1 cellular context compared by ENCODE assay signal in the genomic region with DNA sequence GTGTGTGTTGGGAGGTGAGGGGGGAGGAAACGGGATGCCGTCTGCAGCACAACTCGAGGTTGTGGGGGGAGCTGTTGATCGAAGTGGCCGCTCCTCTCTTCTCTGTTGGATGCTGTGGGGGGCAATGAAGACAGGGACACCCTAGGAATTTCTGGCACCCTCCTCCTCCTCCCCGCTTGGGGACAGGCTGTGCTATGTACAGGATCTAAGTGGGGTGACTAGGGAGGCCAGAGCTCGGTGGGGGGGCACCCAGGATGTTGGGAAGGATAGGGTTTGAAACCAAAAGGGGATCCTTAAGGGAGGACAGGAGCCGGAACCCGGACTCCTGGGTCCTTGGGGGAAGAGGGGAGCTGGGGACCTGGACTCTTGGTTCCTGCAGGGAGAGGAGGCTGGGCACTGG.
TF ChIP-seq lines count a peak whose summit lies in the region.

No MANE protein-coding gene starts in this region.

TF ChIP-seq in HepG2, 621 proteins besides CTCF, POLR2A, EP300 and RAD21:
- TF ChIP-seq SYNCRIP (IDR thresholded peaks at IDR 0.05; ENCODE audit: insufficient read depth, low read depth, low read length) = no peak
- TF ChIP-seq ZNF713 (CRISPR knock-in tag; IDR thresholded peaks at IDR 0.05) = no peak
- no peak for TF ChIP-seq BRD4 (CRISPR knock-in tag; IDR thresholded peaks at IDR 0.05)
- TF ChIP-seq ZNF296 (CRISPR knock-in tag; conservative IDR thresholded peaks at IDR 0.05) = no peak
- TF ChIP-seq, protein P1, sequence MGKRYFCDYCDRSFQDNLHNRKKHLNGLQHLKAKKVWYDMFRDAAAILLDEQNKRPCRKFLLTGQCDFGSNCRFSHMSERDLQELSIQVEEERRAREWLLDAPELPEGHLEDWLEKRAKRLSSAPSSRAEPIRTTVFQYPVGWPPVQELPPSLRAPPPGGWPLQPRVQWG (CRISPR knock-in tag; IDR thresholded peaks at IDR 0.05; ENCODE audit: borderline replicate concordance, low read depth) = no peak
- TF ChIP-seq, protein P2, sequence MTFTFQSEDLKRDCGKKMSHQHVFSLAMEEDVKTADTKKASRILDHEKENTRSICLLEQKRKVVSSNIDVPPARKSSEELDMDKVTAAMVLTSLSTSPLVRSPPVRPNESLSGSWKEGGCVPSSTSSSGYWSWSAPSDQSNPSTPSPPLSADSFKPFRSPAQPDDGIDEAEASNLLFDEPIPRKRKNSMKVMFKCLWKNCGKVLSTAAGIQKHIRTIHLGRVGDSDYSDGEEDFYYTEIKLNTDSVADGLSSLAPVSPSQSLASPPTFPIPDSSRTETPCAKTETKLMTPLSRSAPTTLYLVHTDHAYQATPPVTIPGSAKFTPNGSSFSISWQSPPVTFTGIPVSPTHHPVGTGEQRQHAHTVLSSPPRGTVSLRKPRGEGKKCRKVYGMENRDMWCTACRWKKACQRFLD (CRISPR knock-in tag; IDR thresholded peaks at IDR 0.05; ENCODE audit: borderline replicate concordance) = no peak
- no peak for TF ChIP-seq ZC3H13 (CRISPR knock-in tag; IDR thresholded peaks at IDR 0.05)
- TF ChIP-seq RBM39 (IDR thresholded peaks at IDR 0.05; ENCODE audit: low read depth, low read length, poor library complexity, severe bottlenecking) = no peak
- TF ChIP-seq ZNF431 (CRISPR knock-in tag; IDR thresholded peaks at IDR 0.05; ENCODE audit: borderline replicate concordance, low read depth) = no peak
- TF ChIP-seq MTF2 (CRISPR knock-in tag; IDR thresholded peaks at IDR 0.05; ENCODE audit: borderline replicate concordance) = no peak
- TF ChIP-seq PHF5A (CRISPR knock-in tag; IDR thresholded peaks at IDR 0.05; ENCODE audit: low read depth, unreplicated experiment) = no peak
